25 cellular contexts compared by ENCODE assay signal in the genomic region with DNA sequence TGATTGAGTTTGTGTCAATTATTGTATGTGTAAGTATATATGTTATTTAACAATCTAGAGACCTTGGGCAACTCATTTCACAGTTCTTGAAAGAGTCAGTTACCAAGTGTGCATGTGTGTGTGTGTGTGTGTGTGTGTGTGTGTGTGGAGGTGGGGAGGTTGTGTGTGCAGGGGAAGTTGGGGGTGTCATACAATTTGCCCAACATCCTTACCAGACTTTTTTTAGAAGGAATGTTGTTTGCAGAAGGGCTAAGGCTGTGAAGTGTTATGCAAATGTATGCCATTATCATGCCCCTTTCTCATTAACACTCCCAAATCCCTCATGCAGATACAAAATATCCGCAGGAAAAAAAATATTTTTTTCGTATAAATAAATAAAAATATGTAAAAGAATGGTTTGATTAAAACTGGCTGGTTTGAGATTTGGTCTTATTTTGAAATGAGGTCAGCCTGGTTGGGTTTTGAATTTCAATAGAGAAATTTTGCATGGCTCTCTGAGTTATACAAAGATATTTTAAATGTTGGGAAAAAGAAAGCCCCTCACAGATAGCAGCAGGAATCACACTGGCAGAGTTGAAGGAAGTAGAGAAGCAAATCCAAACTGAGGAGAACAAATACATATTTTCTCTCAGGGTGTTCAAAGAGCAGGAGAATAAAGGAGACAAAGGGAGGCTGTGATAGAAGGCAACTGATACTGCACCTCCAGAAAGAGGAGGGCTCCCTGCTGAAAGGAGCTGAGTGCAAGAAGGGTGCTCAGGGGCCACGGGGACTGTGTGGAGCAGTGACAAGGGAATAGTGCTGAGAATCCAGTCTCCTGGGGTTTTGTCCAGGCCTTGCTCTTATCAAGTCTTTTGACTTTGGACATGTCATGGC.
"Had no signal": no experiment of that assay in that cellular context is flagged by ENCODE, and none has a peak within 500 bp of the region (broad histone marks: within the 10 kb centered on the region; RNA-seq: fewer than 3 reads in every experiment).

No MANE protein-coding gene starts in this region.

- H3K4me3 ChIP-seq: left ventricle myocardium inferior, lung, pancreas, psoas muscle, right atrium auricular region, spleen, testis, transverse colon had no signal

- H3K4me1 ChIP-seq: left ventricle myocardium inferior, pancreas, psoas muscle, right atrium auricular region, spleen, testis, transverse colon had no signal

- H3K27me3 ChIP-seq: pancreas, right atrium auricular region, spleen, testis, transverse colon had no signal

- H3K27ac Mint-ChIP-seq: activated CD4-positive, alpha-beta T cell treated with anti-CD3 and anti-CD28 coated beads for 36 hours; activated CD8-positive, alpha-beta memory T cell treated with anti-CD3 and anti-CD28 coated beads, Interleukin-2, amount 10 ng/mL, durations not matched to agents 7 days and 5 days; activated CD8-positive, alpha-beta T cell treated with anti-CD3 and anti-CD28 coated beads, Interleukin-2, amount 10 ng/mL, durations not matched to agents 7 days and 5 days; activated naive CD8-positive, alpha-beta T cell; activated T-helper 2 cell treated with anti-CD3 and anti-CD28 coated beads, Interferon-gamma antibody, Interleukin-2, Interleukin-4, amounts not matched to agents 10 μg/mL and 5 μg/mL and 100 μg/mL, durations not matched to agents 14 hours and 24 hours and 36 hours; mesothelial cell of epicardium; nephron progenitor cell; T-helper 2 cell treated with Interferon-gamma antibody and Interleukin-4, amounts not matched to agents 5 μg/mL and 100 μg/mL, for 36 hours had no signal

- H3K4me1 Mint-ChIP-seq: activated CD8-positive, alpha-beta memory T cell treated with anti-CD3 and anti-CD28 coated beads, Interleukin-2, amount 10 ng/mL, durations not matched to agents 7 days and 5 days; mesothelial cell of epicardium; naive B cell; nephron progenitor cell had no signal

- H3K27me3 Mint-ChIP-seq: activated naive CD8-positive, alpha-beta T cell; naive B cell had no signal

- H3K9me3 Mint-ChIP-seq: mesothelial cell of epicardium; nephron progenitor cell; T-helper 2 cell treated with Interferon-gamma antibody and Interleukin-4, amounts not matched to agents 5 μg/mL and 100 μg/mL, for 36 hours had no signal

- H3K27ac ChIP-seq: left ventricle myocardium inferior, pancreas, psoas muscle, right atrium auricular region, spleen, testis, transverse colon had no signal

- ATAC-seq: activated CD4-positive, alpha-beta T cell treated with anti-CD3 and anti-CD28 coated beads for 36 hours; activated CD8-positive, alpha-beta memory T cell treated with anti-CD3 and anti-CD28 coated beads, Interleukin-2, amount 10 ng/mL, durations not matched to agents 7 days and 5 days; activated CD8-positive, alpha-beta T cell treated with anti-CD3 and anti-CD28 coated beads, Interleukin-2, amount 10 ng/mL, durations not matched to agents 7 days and 5 days; pancreas; psoas muscle; stimulated activated naive CD8-positive, alpha-beta T cell treated with anti-CD3 and anti-CD28 coated beads, Interleukin-15, Interleukin-2, amounts not matched to agents 100 U/mL and 50 U/mL, for 24 hours had no signal

- DNase-seq: activated CD4-positive, alpha-beta T cell treated with anti-CD3 and anti-CD28 coated beads for 36 hours; activated CD4-positive, CD25-positive, alpha-beta regulatory T cell; activated CD8-positive, alpha-beta memory T cell treated with anti-CD3 and anti-CD28 coated beads, Interleukin-2, amount 10 ng/mL, durations not matched to agents 7 days and 5 days; activated CD8-positive, alpha-beta T cell treated with anti-CD3 and anti-CD28 coated beads, Interleukin-2, amount 10 ng/mL, durations not matched to agents 7 days and 5 days; activated T-cell treated with anti-CD3 and anti-CD28 coated beads, Interleukin-2, amount 50 U/mL, for 48 hours; anterior cingulate cortex; dermis blood vessel endothelial cell; effector CD8-positive, alpha-beta T cell; left ventricle myocardium inferior; naive B cell; nephron progenitor cell; nucleus accumbens; pancreas; psoas muscle; spleen; stimulated activated naive CD8-positive, alpha-beta T cell treated with anti-CD3 and anti-CD28 coated beads, Interleukin-15, Interleukin-2, amounts not matched to agents 100 U/mL and 50 U/mL, for 24 hours; T-helper 1 cell; testis; transverse colon had no signal

- H3K36me3 ChIP-seq: left ventricle myocardium inferior, pancreas, right atrium auricular region, spleen, transverse colon had no signal

- H3K9me3 ChIP-seq: pancreas, psoas muscle, right atrium auricular region, spleen, testis, transverse colon had no signal

- H3K4me3 Mint-ChIP-seq: activated CD4-positive, alpha-beta T cell treated with anti-CD3 and anti-CD28 coated beads for 36 hours; activated CD8-positive, alpha-beta memory T cell treated with anti-CD3 and anti-CD28 coated beads, Interleukin-2, amount 10 ng/mL, durations not matched to agents 7 days and 5 days; activated CD8-positive, alpha-beta T cell treated with anti-CD3 and anti-CD28 coated beads, Interleukin-2, amount 10 ng/mL, durations not matched to agents 7 days and 5 days; activated naive CD8-positive, alpha-beta T cell; mesothelial cell of epicardium; naive B cell; nephron progenitor cell; T-helper 2 cell treated with Interferon-gamma antibody and Interleukin-4, amounts not matched to agents 5 μg/mL and 100 μg/mL, for 36 hours had no signal

- H3K36me3 Mint-ChIP-seq: activated naive CD8-positive, alpha-beta T cell; mesothelial cell of epicardium; naive B cell had no signal
